In genomic region chr6:151413372-151414145, GRCh38 we compare ENCODE assay signal across 11 cellular contexts. TPM values are rescaled to one million over a fixed set of nuclear protein-coding genes. Genes with fewer than 3 reads are reported as not detected.
DNase-seq lines count a peak whose midpoint lies in the region; TF ChIP-seq lines count a peak whose summit lies in the region.
"Had no signal": no experiment of that assay in that cellular context is flagged by ENCODE, and none has a peak within 500 bp of the region (broad histone marks: within the 10 kb centered on the region; RNA-seq: fewer than 3 reads in every experiment).

No MANE protein-coding gene starts in this region.

- H3K79me1 ChIP-seq in H9 (ENCODE audit: insufficient read depth, low read depth, low read length, poor library complexity, severe bottlenecking) = no peaks in the 10 kb centered on the region

- H3K23ac ChIP-seq in H9 (ENCODE audit: insufficient read length, low read depth, low read length) = no peak overlapping the region

- no peak overlapping the region for H3K14ac ChIP-seq in H9 (ENCODE audit: insufficient read depth, low read length)

- no peak overlapping the region for H3K4me3 ChIP-seq in Jurkat, Clone E6-1 (ENCODE audit: low read length)
- no peak overlapping the region for H3K4me3 ChIP-seq in osteoblast (ENCODE audit: insufficient read depth, low read length)
- H3K4me3 ChIP-seq: BLaER1 had no signal

- peak; percentile 79 for DNase-seq in Jurkat, Clone E6-1 (ENCODE audit: low read depth, low spot score)
- peak; percentile 90 for DNase-seq in activated CD4-positive, alpha-beta T cell treated with anti-CD3 and anti-CD28 coated beads, Interleukin-2, amount 10 ng/mL, durations not matched to agents 24 days and 14 days
- DNase-seq in activated naive CD4-positive, alpha-beta T cell treated with anti-CD3 and anti-CD28 coated beads, Interleukin-2, amount 50 U/mL, for 16 hours = peak; percentile 45
- DNase-seq in stimulated activated CD4-positive, alpha-beta T cell treated with anti-CD3 and anti-CD28 coated beads, Interleukin-4, amount 100 ng/mL, for 24 hours = peak; percentile 56
- DNase-seq in osteoblast (ENCODE audit: insufficient read length, low spot score, missing footprints) (no peak), HEK293T (ENCODE audit: extremely low spot score) (no peak), OCI-M2 (lab: John Stamatoyannopoulos, UW; ENCODE audit: unreplicated experiment) (no peak), H9 (no peak)
- DNase-seq: NCI-H1092 treated with DMSO at 0.1 percent for 48 hours, NCI-H524 had no signal

- TF ChIP-seq CTCF in osteoblast (IDR thresholded peaks at IDR 0.05; ENCODE audit: extremely low read depth, low read depth, low read length) (no peak), H9 (conservative IDR thresholded peaks at IDR 0.05) (no peak)

- H3K79me2 ChIP-seq in osteoblast (ENCODE audit: insufficient read depth, low read length) (peaks cover 20% of the 10 kb centered on the region), H9 (ENCODE audit: insufficient read depth, low read length) (no peaks in the 10 kb centered on the region)

- CTCF ChIA-PET in HEK293T (lab: Yijun Ruan, JAX) = no interaction called here

- H3K27ac Mint-ChIP-seq in activated CD4-positive, alpha-beta T cell treated with anti-CD3 and anti-CD28 coated beads, Interleukin-2, amount 10 ng/mL, durations not matched to agents 24 days and 14 days = no peak overlapping the region
- peak overlapping the region in 1 of 3 experiments; percentile 87; a peak in 1 of 7 replicates for H3K27ac Mint-ChIP-seq in H9

- H2BK12ac ChIP-seq in H9 (ENCODE audit: insufficient read length, low read depth, low read length) = no peak overlapping the region

- H3K4me1 ChIP-seq in osteoblast (ENCODE audit: insufficient read depth, low read length) (no peaks in the 10 kb centered on the region), H9 (ENCODE audit: insufficient read depth, low read length) (no peaks in the 10 kb centered on the region)
- H3K4me1 ChIP-seq: BLaER1 had no signal

- WGBS in H9 (ENCODE audit: extremely low coverage, insufficient read length, low lambda C conversion rate) = no CpG with 5 or more reads among the region's 8 CpGs

- H4K20me1 ChIP-seq in osteoblast (ENCODE audit: insufficient read depth, low read length) (no peaks in the 10 kb centered on the region), H9 (ENCODE audit: control insufficient read depth, insufficient read depth, insufficient read length) (no peaks in the 10 kb centered on the region)
- H4K20me1 ChIP-seq: BLaER1 had no signal

- H3K27ac ChIP-seq in osteoblast (ENCODE audit: low read depth, low read length) = no peak overlapping the region
- H3K27ac ChIP-seq in H9 (ENCODE audit: insufficient read length, low read depth, low read length) = no peak overlapping the region
- H3K27ac ChIP-seq: BLaER1 had no signal

- H2BK120ac ChIP-seq in H9 (ENCODE audit: low read depth, low read length, poor library complexity, severe bottlenecking) = no peak overlapping the region

- no peak overlapping the region for H2BK20ac ChIP-seq in H9 (ENCODE audit: low read depth, low read length, poor library complexity, severe bottlenecking)

- no peak overlapping the region for H2BK5ac ChIP-seq in H9 (ENCODE audit: insufficient read length, low read length)

- no peak overlapping the region for H2BK15ac ChIP-seq in H9 (ENCODE audit: low read depth, low read length)

- H3K56ac ChIP-seq in H9 (ENCODE audit: insufficient read length, low read depth, low read length) = no peak overlapping the region

- H2AFZ ChIP-seq in osteoblast (ENCODE audit: low read length) (no peak overlapping the region), H9 (ENCODE audit: low read length) (no peak overlapping the region)

- no peak overlapping the region for H3T11ph ChIP-seq in H9 (ENCODE audit: low read length)

- H3K27me3 ChIP-seq in osteoblast (ENCODE audit: insufficient read depth, low read length) (no peaks in the 10 kb centered on the region), H9 (ENCODE audit: insufficient read depth, low read length) (no peaks in the 10 kb centered on the region)
- H3K27me3 ChIP-seq: BLaER1 had no signal

- H3K9ac ChIP-seq in H9 (ENCODE audit: extremely low read depth, insufficient read length, low read length) = no peak overlapping the region
- H3K9ac ChIP-seq: BLaER1 had no signal

- no peak overlapping the region for H3K4me3 Mint-ChIP-seq in activated CD4-positive, alpha-beta T cell treated with anti-CD3 and anti-CD28 coated beads, Interleukin-2, amount 10 ng/mL, durations not matched to agents 24 days and 14 days
- H3K4me3 Mint-ChIP-seq in H9 = no peak overlapping the region

- H3K4me2 ChIP-seq in osteoblast (ENCODE audit: insufficient read depth, low read length) (no peak overlapping the region), H9 (ENCODE audit: insufficient read depth, insufficient read length, low read length) (no peak overlapping the region)
- H3K4me2 ChIP-seq: BLaER1 had no signal

- H3K23me2 ChIP-seq in H9 (ENCODE audit: insufficient read length, low read depth, low read length, poor library complexity, severe bottlenecking) = no peaks in the 10 kb centered on the region

- no peak overlapping the region for H4K8ac ChIP-seq in H9 (replicated peaks; ENCODE audit: insufficient read length, low read depth, low read length)

- H3K9me3 Mint-ChIP-seq in activated CD4-positive, alpha-beta T cell treated with anti-CD3 and anti-CD28 coated beads, Interleukin-2, amount 10 ng/mL, durations not matched to agents 24 days and 14 days = peaks cover 4% of the 10 kb centered on the region
- no peaks in the 10 kb centered on the region for H3K9me3 Mint-ChIP-seq in H9

- H3K27me3 Mint-ChIP-seq in activated CD4-positive, alpha-beta T cell treated with anti-CD3 and anti-CD28 coated beads, Interleukin-2, amount 10 ng/mL, durations not matched to agents 24 days and 14 days = no peaks in the 10 kb centered on the region
- H3K27me3 Mint-ChIP-seq in H9 (ENCODE audit: low read depth) = no peaks in the 10 kb centered on the region

- no peaks in the 10 kb centered on the region for H3K9me3 ChIP-seq in osteoblast (ENCODE audit: low read depth, low read length)
- no peaks in the 10 kb centered on the region for H3K9me3 ChIP-seq in H9 (ENCODE audit: control insufficient read depth, low read depth, low read length)

- H3K4ac ChIP-seq in H9 (ENCODE audit: low read depth, low read length) = no peak overlapping the region

- H4K91ac ChIP-seq in H9 (ENCODE audit: insufficient read length, low read depth, low read length) = no peak overlapping the region

- no peak overlapping the region for H4K5ac ChIP-seq in H9 (ENCODE audit: insufficient read length, low read depth, low read length)

- H3K4me1 Mint-ChIP-seq in activated CD4-positive, alpha-beta T cell treated with anti-CD3 and anti-CD28 coated beads, Interleukin-2, amount 10 ng/mL, durations not matched to agents 24 days and 14 days = peaks cover 9% of the 10 kb centered on the region
- H3K4me1 Mint-ChIP-seq in H9 = no peaks in the 10 kb centered on the region

- POLR2A ChIA-PET in HEK293T (lab: Yijun Ruan, JAX) = no interaction called here

- H3K18ac ChIP-seq in H9 (ENCODE audit: insufficient read length, low read depth, low read length) = no peak overlapping the region

- H3K36me3 ChIP-seq in osteoblast (ENCODE audit: insufficient read depth, low read length) = peaks cover 61% of the 10 kb centered on the region

- H3K36me3 Mint-ChIP-seq in activated CD4-positive, alpha-beta T cell treated with anti-CD3 and anti-CD28 coated beads, Interleukin-2, amount 10 ng/mL, durations not matched to agents 24 days and 14 days (ENCODE audit: low read depth) = peaks cover 64% of the 10 kb centered on the region
- peaks cover 42 to 78% (median 57%) of the 10 kb centered on the region in 3 experiments for H3K36me3 Mint-ChIP-seq in H9 (ENCODE audit: insufficient read depth in 1 of 3, low read depth in 3 of 3)

- intact Hi-C loops in activated CD4-positive, alpha-beta T cell treated with anti-CD3 and anti-CD28 coated beads, Interleukin-2, amount 10 ng/mL, durations not matched to agents 24 days and 14 days (cut with micrococcal nuclease) = no loop called here

- H2AK5ac ChIP-seq in H9 (ENCODE audit: insufficient read length, low read length) = no peak overlapping the region

TF ChIP-seq in HEK293T, 16 proteins besides CTCF, POLR2A, EP300 and RAD21:
- TF ChIP-seq SP1 (IDR thresholded peaks at IDR 0.05) = no peak
- no peak for TF ChIP-seq HDGF (IDR thresholded peaks at IDR 0.05; ENCODE audit: borderline replicate concordance)
- no peak for TF ChIP-seq NFRKB (IDR thresholded peaks at IDR 0.05)
- TF ChIP-seq PKNOX1 (IDR thresholded peaks at IDR 0.05) = no peak
- no peak for TF ChIP-seq FOXM1 (IDR thresholded peaks at IDR 0.05; ENCODE audit: borderline replicate concordance)

RNA-seq across cellular contexts. Expression of gene ZBTB2, which starts 22.2 kb away (rescaled TPM):
- polyA plus RNA-seq in Jurkat, Clone E6-1 (2012; ENCODE audit: insufficient read depth, insufficient read length) = 10.6 TPM
- total RNA-seq in activated CD4-positive, alpha-beta T cell treated with anti-CD3 and anti-CD28 coated beads, Interleukin-2, amount 10 ng/mL, durations not matched to agents 24 days and 14 days = 21.4 and 22.2 TPM in 2 replicates
- total RNA-seq in osteoblast (7.1 and 8.7 TPM in 2 replicates), H9 (2021) (30.5 and 31.4 TPM in 2 replicates)

RNA-seq across cellular contexts. Expression of gene RMND1, which starts 38.4 kb away (rescaled TPM):
- 23.7 TPM for polyA plus RNA-seq in Jurkat, Clone E6-1 (2012; ENCODE audit: insufficient read depth, insufficient read length)
- 22.2 and 22.9 TPM in 2 replicates for total RNA-seq in activated CD4-positive, alpha-beta T cell treated with anti-CD3 and anti-CD28 coated beads, Interleukin-2, amount 10 ng/mL, durations not matched to agents 24 days and 14 days
- total RNA-seq in osteoblast (55.7 and 56.5 TPM in 2 replicates), H9 (2021) (25.2 and 27.0 TPM in 2 replicates)

Comparison
In these comparisons a context has a peak if more than half of its experiments do, and no peak if none do; other contexts are left out.
1. DNase-seq: peak in Jurkat, Clone E6-1 (single experiment), activated CD4-positive, alpha-beta T cell treated with anti-CD3 and anti-CD28 coated beads, Interleukin-2, amount 10 ng/mL, durations not matched to agents 24 days and 14 days (single experiment), activated naive CD4-positive, alpha-beta T cell treated with anti-CD3 and anti-CD28 coated beads, Interleukin-2, amount 50 U/mL, for 16 hours (single experiment) and stimulated activated CD4-positive, alpha-beta T cell treated with anti-CD3 and anti-CD28 coated beads, Interleukin-4, amount 100 ng/mL, for 24 hours (single experiment); none in osteoblast (single experiment), HEK293T (single experiment), OCI-M2 (single experiment) and H9 (single experiment).